Comparison of ENCODE assay signal across 8 cellular contexts in the genomic region with DNA sequence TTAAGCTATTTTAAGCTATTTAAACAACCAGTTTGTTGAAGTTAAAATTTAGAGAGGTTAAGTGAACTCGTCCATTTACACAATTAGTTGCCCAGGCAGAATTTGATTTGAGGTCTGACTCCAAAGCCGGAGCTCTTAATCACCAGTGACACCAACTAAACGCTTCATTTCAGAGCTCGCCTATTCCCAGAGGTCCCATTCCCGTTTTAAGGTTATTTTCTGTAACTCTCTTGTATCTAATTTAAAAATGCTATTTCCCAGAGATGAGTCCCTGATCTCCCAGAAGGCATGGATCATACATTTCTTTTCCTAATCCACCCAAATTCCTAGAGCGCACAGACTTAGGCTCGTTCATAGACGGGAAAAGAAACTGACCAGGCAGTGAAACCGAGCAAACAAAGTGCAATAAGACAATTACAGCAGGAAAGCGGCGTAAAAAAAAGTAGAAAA. TPM values are rescaled to one million over a fixed set of nuclear protein-coding genes. Genes with fewer than 3 reads are reported as not detected.
DNase-seq lines count a peak whose midpoint lies in the region; ATAC-seq and TF ChIP-seq lines count a peak whose summit lies in the region.

No MANE protein-coding gene starts in this region.

- ATAC-seq in GM18502 (IDR thresholded peaks at IDR 0.05; ENCODE audit: poor library complexity, unreplicated experiment), result no peak
- no peak for ATAC-seq in GM18858 (IDR thresholded peaks at IDR 0.05; ENCODE audit: unreplicated experiment)

- no peak overlapping the region for H4K91ac ChIP-seq in trophoblast cell (ENCODE audit: low read depth, low read length)

- no peak overlapping the region for H3K23ac ChIP-seq in trophoblast cell (ENCODE audit: low read length)

- peak overlapping the region; percentile 96 for H3K4me2 ChIP-seq in trophoblast cell (ENCODE audit: low read length)

- no peak overlapping the region for H4K12ac ChIP-seq in trophoblast cell (ENCODE audit: low read depth, low read length)

- H3K27ac ChIP-seq in SK-N-MC (no peak overlapping the region), trophoblast cell (ENCODE audit: low read depth, low read length) (no peak overlapping the region), caudate nucleus (ENCODE audit: low read depth, low read length) (no peak overlapping the region)

- no peak overlapping the region for H2BK120ac ChIP-seq in trophoblast cell (ENCODE audit: insufficient read depth, low read length, poor library complexity)

- H3K36me3 ChIP-seq in SK-N-MC (ENCODE audit: insufficient read depth, low read length), result no peaks in the 10 kb centered on the region
- H3K36me3 ChIP-seq in trophoblast cell (ENCODE audit: control insufficient read depth in 1 of 2, insufficient read depth in 2 of 2, low read length in 2 of 2), result no peaks in the 10 kb centered on the region

- H2AK5ac ChIP-seq in trophoblast cell (ENCODE audit: low read length), result no peak overlapping the region

- H3K4me3 ChIP-seq in SK-N-MC (peak overlapping the region; percentile 73), fibroblast of the aortic adventitia (ENCODE audit: low read depth, low read length) (peak overlapping the region; percentile 59), trophoblast cell (ENCODE audit: low read depth, low read length) (no peak overlapping the region)

- no peak overlapping the region for H3K18ac ChIP-seq in trophoblast cell (ENCODE audit: low read length)

- H2BK12ac ChIP-seq in trophoblast cell (ENCODE audit: low read length), result no peak overlapping the region

- WGBS in trophoblast cell (ENCODE audit: extremely low coverage, insufficient coverage, insufficient read length), result no CpG with 5 or more reads among the region's 11 CpGs

- H4K8ac ChIP-seq in trophoblast cell (ENCODE audit: low read depth, low read length), result no peak overlapping the region

- H3K79me1 ChIP-seq in trophoblast cell (ENCODE audit: low read length), result peaks cover 2% of the 10 kb centered on the region

- no peak for TF ChIP-seq CTCF in fibroblast of the aortic adventitia (IDR thresholded peaks at IDR 0.05; ENCODE audit: insufficient read depth, low read length)

- H3K27me3 ChIP-seq in trophoblast cell (ENCODE audit: insufficient read depth, low read length), result no peaks in the 10 kb centered on the region

- no peak overlapping the region for H3K14ac ChIP-seq in trophoblast cell (ENCODE audit: low read length)

- peak; percentile 8 for DNase-seq in GM03348 (ENCODE audit: low spot score)
- no peak for DNase-seq in SK-N-MC (ENCODE audit: low read depth, low spot score)
- DNase-seq in fibroblast of the aortic adventitia (ENCODE audit: low read depth), result no peak
- peak; percentile 24 to 65 for DNase-seq in trophoblast cell
- DNase-seq in Ammon's horn (ENCODE audit: low spot score), result no peak
- DNase-seq in caudate nucleus (lab: John Stamatoyannopoulos, UW), result no peak

- no peaks in the 10 kb centered on the region for H3K4me1 ChIP-seq in trophoblast cell (ENCODE audit: control insufficient read depth in 1 of 2, insufficient read depth in 2 of 2, low read length in 2 of 2)

- no peak overlapping the region for H3K4ac ChIP-seq in trophoblast cell (ENCODE audit: low read depth, low read length)

- no peak overlapping the region for H2AFZ ChIP-seq in trophoblast cell (ENCODE audit: insufficient read depth, low read length, poor library complexity)

- H3K9ac ChIP-seq in SK-N-MC (ENCODE audit: insufficient read length), result no peak overlapping the region
- no peak overlapping the region for H3K9ac ChIP-seq in trophoblast cell (ENCODE audit: low read length)

- peaks cover 2% of the 10 kb centered on the region for H3K79me2 ChIP-seq in trophoblast cell (ENCODE audit: control insufficient read depth, insufficient read depth, low read length, poor library complexity)

- H2BK5ac ChIP-seq in trophoblast cell (ENCODE audit: low read depth, low read length, poor library complexity), result no peak overlapping the region

- H3K9me3 ChIP-seq in SK-N-MC (ENCODE audit: low read depth, low read length) (no peaks in the 10 kb centered on the region), trophoblast cell (ENCODE audit: insufficient read depth, low read depth, low read length) (no peaks in the 10 kb centered on the region)

RNA-seq across cellular contexts. Expression of gene MCTP2, which starts 0.9 kb away (rescaled TPM):
- total RNA-seq in fibroblast of the aortic adventitia (ENCODE audit: low replicate concordance), result 3.9 and 6.0 TPM in 2 replicates
- 3.0 and 3.3 TPM in 2 replicates for polyA plus RNA-seq in trophoblast cell (2013)

Comparison
In these comparisons a context has a peak if more than half of its experiments do, and no peak if none do; other contexts are left out.
1. DNase-seq: peak in GM03348 (single experiment) and trophoblast cell (2 of 2); none in SK-N-MC (single experiment), fibroblast of the aortic adventitia (single experiment), Ammon's horn (single experiment) and caudate nucleus (0 of 61).